Comparison of ENCODE assay signal across 10 cellular contexts in genomic region chr16:80656731-80657150, GRCh38.
DNase-seq lines count a peak whose midpoint lies in the region; ATAC-seq and TF ChIP-seq lines count a peak whose summit lies in the region.
"Had no signal": no experiment of that assay in that cellular context is flagged by ENCODE, and none has a peak within 500 bp of the region (broad histone marks: within the 10 kb centered on the region; RNA-seq: fewer than 3 reads in every experiment).

No MANE protein-coding gene starts in this region.

- peak overlapping the region; percentile 99 for H3K27ac Mint-ChIP-seq in activated CD8-positive, alpha-beta memory T cell treated with anti-CD3 and anti-CD28 coated beads, Interleukin-2, amount 10 ng/mL, durations not matched to agents 7 days and 5 days
- peak overlapping the region; percentile 80 for H3K27ac Mint-ChIP-seq in activated T-cell treated with anti-CD3 and anti-CD28 coated beads, Interleukin-2, amount 50 U/mL, for 72 hours
- peak overlapping the region; percentile 77 for H3K27ac Mint-ChIP-seq in stimulated activated naive CD8-positive, alpha-beta T cell treated with anti-CD3 and anti-CD28 coated beads, Interleukin-15, Interleukin-2, amounts not matched to agents 100 ng/mL and 50 ng/mL, for 24 hours
- no peak overlapping the region for H3K27ac Mint-ChIP-seq in HFFc6

- no peaks in the 10 kb centered on the region for H3K27me3 Mint-ChIP-seq in activated CD8-positive, alpha-beta memory T cell treated with anti-CD3 and anti-CD28 coated beads, Interleukin-2, amount 10 ng/mL, durations not matched to agents 7 days and 5 days
- no peaks in the 10 kb centered on the region for H3K27me3 Mint-ChIP-seq in activated T-cell treated with anti-CD3 and anti-CD28 coated beads, Interleukin-2, amount 50 U/mL, for 72 hours (ENCODE audit: low read depth)
- no peaks in the 10 kb centered on the region for H3K27me3 Mint-ChIP-seq in stimulated activated naive CD8-positive, alpha-beta T cell treated with anti-CD3 and anti-CD28 coated beads, Interleukin-15, Interleukin-2, amounts not matched to agents 100 ng/mL and 50 ng/mL, for 24 hours
- no peaks in the 10 kb centered on the region for H3K27me3 Mint-ChIP-seq in HFFc6 (ENCODE audit: insufficient read depth)

- peak; percentile 74 for DNase-seq in activated CD8-positive, alpha-beta memory T cell treated with anti-CD3 and anti-CD28 coated beads, Interleukin-2, amount 10 ng/mL, durations not matched to agents 7 days and 5 days
- no peak for DNase-seq in activated CD8-positive, alpha-beta memory T cell treated with anti-CD3 and anti-CD28 coated beads, Interleukin-2, amount 50 U/mL, for 4 hours
- DNase-seq in activated T-cell treated with anti-CD3 and anti-CD28 coated beads, Interleukin-2, amount 50 U/mL, for 72 hours: peak; percentile 50 to 53
- DNase-seq in thyroid gland: no peak
- no peak for DNase-seq in HFFc6
- DNase-seq in pons (ENCODE audit: low spot score): no peak
- DNase-seq: colonic mucosa had no signal

- H3K27ac ChIP-seq in thyroid gland: no peak overlapping the region
- H3K27ac ChIP-seq: A549, colonic mucosa had no signal

- H3K36me3 Mint-ChIP-seq in activated CD8-positive, alpha-beta memory T cell treated with anti-CD3 and anti-CD28 coated beads, Interleukin-2, amount 10 ng/mL, durations not matched to agents 7 days and 5 days: peaks cover 54% of the 10 kb centered on the region
- H3K36me3 Mint-ChIP-seq in activated T-cell treated with anti-CD3 and anti-CD28 coated beads, Interleukin-2, amount 50 U/mL, for 72 hours (ENCODE audit: insufficient read depth in 2 of 2): peaks cover 18 to 21% of the 10 kb centered on the region in 2 donors
- H3K36me3 Mint-ChIP-seq in stimulated activated naive CD8-positive, alpha-beta T cell treated with anti-CD3 and anti-CD28 coated beads, Interleukin-15, Interleukin-2, amounts not matched to agents 100 ng/mL and 50 ng/mL, for 24 hours (ENCODE audit: low read depth): peaks cover 4% of the 10 kb centered on the region
- H3K36me3 Mint-ChIP-seq in HFFc6 (ENCODE audit: low read depth): peaks cover 29% of the 10 kb centered on the region

- no peak for TF ChIP-seq POLR2A in thyroid gland (IDR thresholded peaks at IDR 0.05)

- TF ChIP-seq CTCF in thyroid gland (IDR thresholded peaks at IDR 0.05): no peak
- no peak for TF ChIP-seq CTCF in HFFc6 (IDR thresholded peaks at IDR 0.05)

- peak; percentile 86 for ATAC-seq in activated CD8-positive, alpha-beta memory T cell treated with anti-CD3 and anti-CD28 coated beads, Interleukin-2, amount 10 ng/mL, durations not matched to agents 7 days and 5 days
- ATAC-seq in HG03175 (IDR thresholded peaks at IDR 0.05; ENCODE audit: unreplicated experiment): peak; percentile 96
- ATAC-seq in activated T-cell treated with anti-CD3 and anti-CD28 coated beads, Interleukin-2, amount 50 U/mL, for 72 hours (replicated peaks in 1 of 2): peak; percentile 91
- ATAC-seq: A549 had no signal

- no peaks in the 10 kb centered on the region for H3K36me3 ChIP-seq in thyroid gland
- H3K36me3 ChIP-seq: colonic mucosa had no signal

- CTCF ChIA-PET in activated CD8-positive, alpha-beta memory T cell treated with anti-CD3 and anti-CD28 coated beads, Interleukin-2, amount 10 ng/mL, durations not matched to agents 7 days and 5 days (lab: Charles Lee): interaction anchor here (1.1 to 3.4 kb wide), 4 partner anchors 66 to 168 kb away, joined by 3 to 16 read pairs (median 6); no protein-coding TSS in a partner anchor

- H3K4me3 ChIP-seq in thyroid gland (replicated peaks in 1 of 3): no peak overlapping the region
- H3K4me3 ChIP-seq: A549, colonic mucosa had no signal

- H3K9me3 ChIP-seq in thyroid gland: no peaks in the 10 kb centered on the region
- H3K9me3 ChIP-seq: colonic mucosa had no signal

- WGBS in thyroid gland, 2 donors: 44 to 45% methylated on average over 8 of the region's 8 CpGs

- no peaks in the 10 kb centered on the region for H3K27me3 ChIP-seq in thyroid gland
- H3K27me3 ChIP-seq: colonic mucosa had no signal

- peaks cover 52% of the 10 kb centered on the region for H3K4me1 Mint-ChIP-seq in activated CD8-positive, alpha-beta memory T cell treated with anti-CD3 and anti-CD28 coated beads, Interleukin-2, amount 10 ng/mL, durations not matched to agents 7 days and 5 days
- H3K4me1 Mint-ChIP-seq in activated T-cell treated with anti-CD3 and anti-CD28 coated beads, Interleukin-2, amount 50 U/mL, for 72 hours (ENCODE audit: low read depth): peaks cover 22% of the 10 kb centered on the region
- peaks cover 18% of the 10 kb centered on the region for H3K4me1 Mint-ChIP-seq in stimulated activated naive CD8-positive, alpha-beta T cell treated with anti-CD3 and anti-CD28 coated beads, Interleukin-15, Interleukin-2, amounts not matched to agents 100 ng/mL and 50 ng/mL, for 24 hours (ENCODE audit: low read depth)
- H3K4me1 Mint-ChIP-seq in HFFc6 (ENCODE audit: low read depth): peaks cover 26% of the 10 kb centered on the region

- H3K9me3 Mint-ChIP-seq in activated CD8-positive, alpha-beta memory T cell treated with anti-CD3 and anti-CD28 coated beads, Interleukin-2, amount 10 ng/mL, durations not matched to agents 7 days and 5 days (ENCODE audit: low read depth): peaks cover 14% of the 10 kb centered on the region
- peaks cover 3 to 12% of the 10 kb centered on the region in 2 donors for H3K9me3 Mint-ChIP-seq in activated T-cell treated with anti-CD3 and anti-CD28 coated beads, Interleukin-2, amount 50 U/mL, for 72 hours
- H3K9me3 Mint-ChIP-seq in stimulated activated naive CD8-positive, alpha-beta T cell treated with anti-CD3 and anti-CD28 coated beads, Interleukin-15, Interleukin-2, amounts not matched to agents 100 ng/mL and 50 ng/mL, for 24 hours: peaks cover 18% of the 10 kb centered on the region
- H3K9me3 Mint-ChIP-seq in HFFc6: peaks cover 14% of the 10 kb centered on the region

- intact Hi-C loops in thyroid gland (cut with DNase I): no loop called here

- no peaks in the 10 kb centered on the region for H3K4me1 ChIP-seq in thyroid gland
- H3K4me1 ChIP-seq: A549, colonic mucosa had no signal

- H3K4me3 Mint-ChIP-seq in activated CD8-positive, alpha-beta memory T cell treated with anti-CD3 and anti-CD28 coated beads, Interleukin-2, amount 10 ng/mL, durations not matched to agents 7 days and 5 days: peak overlapping the region; percentile 80
- peak overlapping the region; percentile 78 to 92 for H3K4me3 Mint-ChIP-seq in activated T-cell treated with anti-CD3 and anti-CD28 coated beads, Interleukin-2, amount 50 U/mL, for 72 hours
- peak overlapping the region; percentile 78 for H3K4me3 Mint-ChIP-seq in stimulated activated naive CD8-positive, alpha-beta T cell treated with anti-CD3 and anti-CD28 coated beads, Interleukin-15, Interleukin-2, amounts not matched to agents 100 ng/mL and 50 ng/mL, for 24 hours
- H3K4me3 Mint-ChIP-seq in HFFc6: no peak overlapping the region

Comparison
In these comparisons a context has a peak if more than half of its experiments do, and no peak if none do; other contexts are left out.
1. DNase-seq: peak in activated CD8-positive, alpha-beta memory T cell treated with anti-CD3 and anti-CD28 coated beads, Interleukin-2, amount 10 ng/mL, durations not matched to agents 7 days and 5 days (single experiment) and activated T-cell treated with anti-CD3 and anti-CD28 coated beads, Interleukin-2, amount 50 U/mL, for 72 hours (2 of 2); none in activated CD8-positive, alpha-beta memory T cell treated with anti-CD3 and anti-CD28 coated beads, Interleukin-2, amount 50 U/mL, for 4 hours (single experiment), thyroid gland (0 of 2), HFFc6 (single experiment) and pons (single experiment).
2. Peak in every context shown above with its lines, with median percentiles within 50 percentile points of each other: ATAC-seq.